Comparison of ENCODE assay signal across 8 cellular contexts in the genomic region with DNA sequence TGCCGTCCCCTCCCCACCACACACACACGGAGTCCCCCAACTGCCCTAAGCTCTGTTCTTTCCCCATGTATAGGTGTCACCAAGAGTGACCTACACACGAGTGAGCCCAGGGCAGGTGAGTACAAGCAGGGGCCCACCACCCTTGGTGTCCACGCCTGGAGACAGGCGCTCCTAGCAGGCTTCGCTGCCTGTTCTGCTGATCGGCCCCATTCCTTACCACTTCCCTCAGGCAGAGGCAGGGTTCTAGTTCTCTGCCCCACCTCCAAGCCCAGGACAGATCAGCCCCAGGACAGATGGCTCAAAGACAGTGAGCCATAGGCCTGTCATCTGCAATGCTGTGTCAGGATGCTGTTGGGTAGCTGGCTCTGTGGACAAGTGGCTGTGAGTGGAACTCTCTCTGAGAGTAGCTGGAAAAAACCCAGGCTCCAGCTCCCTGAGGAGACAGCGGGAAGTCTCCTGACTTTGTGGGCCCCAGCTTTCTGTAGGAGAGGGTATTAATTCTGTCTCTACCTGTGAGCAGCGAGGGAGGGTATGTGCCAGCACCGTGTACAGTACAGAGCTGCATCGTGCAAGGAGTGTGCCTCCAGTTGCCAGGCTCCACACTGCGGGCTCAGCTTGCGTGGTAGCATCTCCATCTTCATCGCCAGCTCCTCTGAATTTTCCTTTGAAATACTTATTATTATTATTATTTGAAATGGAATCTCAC. TPM values are rescaled to one million over a fixed set of nuclear protein-coding genes. Genes with fewer than 3 reads are reported as not detected.
DNase-seq lines count a peak whose midpoint lies in the region; ATAC-seq and TF ChIP-seq lines count a peak whose summit lies in the region.

No MANE protein-coding gene starts in this region.

- peak overlapping the region; percentile 96 for H3K4me3 Mint-ChIP-seq in HFFc6

- no peak for TF ChIP-seq EP300 in tibial nerve (IDR thresholded peaks at IDR 0.05)

- H3K27ac Mint-ChIP-seq in HFFc6, result peak overlapping the region; percentile 81

- H3K4me1 Mint-ChIP-seq in HFFc6 (ENCODE audit: low read depth), result peaks cover 22% of the 10 kb centered on the region

- H3K36me3 ChIP-seq in ascending aorta, result peaks cover 5 to 6% of the 10 kb centered on the region in 2 donors
- H3K36me3 ChIP-seq in right lobe of liver, result no peaks in the 10 kb centered on the region
- H3K36me3 ChIP-seq in tibial nerve, result peaks cover 0 to 12% (median 0%) of the 10 kb centered on the region in 3 donors

- no peak for TF ChIP-seq POLR2A in right lobe of liver (IDR thresholded peaks at IDR 0.05)
- no peak for TF ChIP-seq POLR2A in tibial nerve (IDR thresholded peaks at IDR 0.05)

- H3K27me3 Mint-ChIP-seq in HFFc6 (ENCODE audit: insufficient read depth), result no peaks in the 10 kb centered on the region; the same call in 1 of the 2 replicates

- H3K27me3 ChIP-seq in ascending aorta (no peaks in the 10 kb centered on the region), right lobe of liver (no peaks in the 10 kb centered on the region), tibial nerve (no peaks in the 10 kb centered on the region)

- WGBS in right lobe of liver (ENCODE audit: insufficient coverage, low coverage, low lambda C conversion rate, missing lambda C conversion rate), result 33% methylated on average over 3 of the region's 14 CpGs
- 58 to 61% methylated on average over 14 of the region's 14 CpGs for WGBS in tibial nerve, 2 donors

- DNase-seq in HFFc6 (peak; percentile 77), ascending aorta (ENCODE audit: low spot score in 2 of 2) (peak in 1 of 2 donors; percentile 60), right lobe of liver (peak in 2 of 3 donors; percentile 28 to 36), tibial nerve (ENCODE audit: low spot score in 2 of 2) (peak in 1 of 2 donors; percentile 12), NCI-H2107 (lab: John Stamatoyannopoulos, UW) (no peak), hippocampal formation (lab: John Stamatoyannopoulos, UW) (no peak)

- ATAC-seq in right lobe of liver (no peak), HG02763 (IDR thresholded peaks at IDR 0.05; ENCODE audit: unreplicated experiment) (no peak)

- intact Hi-C loops in ascending aorta (cut with DNase I) (loop anchor here (2.0 kb wide), 1 partner anchor 19 kb away; a partner anchor contains a TSS), right lobe of liver (cut with DNase I) (no loop called here)

- H3K27ac ChIP-seq in 22Rv1 (peak overlapping the region; percentile 80), ascending aorta (peak overlapping the region; percentile 86 to 91), right lobe of liver (peak overlapping the region; percentile 17 to 41 (median 36)), tibial nerve (peak overlapping the region; percentile 69 to 94 (median 91))

- peaks cover 5% of the 10 kb centered on the region; the same call in 1 of the 2 replicates for H3K36me3 Mint-ChIP-seq in HFFc6 (ENCODE audit: low read depth)

- H3K4me1 ChIP-seq in ascending aorta (peaks cover 13 to 27% of the 10 kb centered on the region in 2 donors), right lobe of liver (peaks cover 0 to 33% (median 16%) of the 10 kb centered on the region in 4 donors), tibial nerve (peaks cover 0 to 72% (median 36%) of the 10 kb centered on the region in 4 donors)

- TF ChIP-seq CTCF in 22Rv1 (IDR thresholded peaks at IDR 0.05) (no peak), HFFc6 (IDR thresholded peaks at IDR 0.05) (no peak), ascending aorta (IDR thresholded peaks at IDR 0.05) (no peak), right lobe of liver (IDR thresholded peaks at IDR 0.05) (no peak), tibial nerve (IDR thresholded peaks at IDR 0.05) (no peak)

- H3K4me3 ChIP-seq in ascending aorta (peak overlapping the region; percentile 83 to 95), right lobe of liver (peak overlapping the region; percentile 60 to 83 (median 71)), tibial nerve (peak overlapping the region; percentile 39 to 82 (median 81))

- H3K9me3 ChIP-seq in ascending aorta, result no peaks in the 10 kb centered on the region
- no peaks in the 10 kb centered on the region for H3K9me3 ChIP-seq in right lobe of liver
- H3K9me3 ChIP-seq in tibial nerve, result no peaks in the 10 kb centered on the region

- no peaks in the 10 kb centered on the region for H3K9me3 Mint-ChIP-seq in HFFc6

RNA-seq across cellular contexts. Expression of a gene that starts 0.9 kb away (rescaled TPM):
- total RNA-seq in HFFc6 (2021; fragmentation: NEBNext Ultra II Directional; extraction: Animal tissue kit (Norgen Biotek cat#: 25700)), result 10 to 100 TPM; 31.3 to 36.6 (median 35.3) TPM
- total RNA-seq in ascending aorta (93.7 TPM), right lobe of liver (10 to 100 TPM; 16.8 to 52.4 (median 38.4) TPM), tibial nerve (100 to 1,000 TPM; 119 to 188 (median 152) TPM)

RNA-seq across cellular contexts. Expression of a gene that starts 2.6 kb away (rescaled TPM):
- 1 to 10 TPM; 6.4 to 9.8 (median 7.0) TPM for total RNA-seq in HFFc6 (2021; fragmentation: NEBNext Ultra II Directional; extraction: Animal tissue kit (Norgen Biotek cat#: 25700))
- 11.0 TPM for total RNA-seq in ascending aorta
- total RNA-seq in right lobe of liver, result 10 to 100 TPM in 5 of 6 experiments, 1 to 10 TPM in 1; 7.8 to 27.1 (median 13.7) TPM
- total RNA-seq in tibial nerve, result 10 to 100 TPM; 25.7 to 32.7 (median 30.3) TPM

RNA-seq across cellular contexts. Expression of a gene that starts 20.1 kb away (rescaled TPM):
- total RNA-seq in HFFc6 (2021; fragmentation: NEBNext Ultra II Directional; extraction: Animal tissue kit (Norgen Biotek cat#: 25700)), result 10 to 100 TPM; 24.1 to 29.7 (median 28.7) TPM
- total RNA-seq in ascending aorta (142 TPM), right lobe of liver (10 to 100 TPM in 2 of 6 experiments, 1 to 10 TPM in 4; 7.1 to 15.9 (median 8.7) TPM), tibial nerve (100 to 1,000 TPM in 1 of 4 donors, 10 to 100 TPM in 3; 51.3 to 100 (median 89.7) TPM)

RNA-seq across cellular contexts. Expression of a gene that starts 23.5 kb away (rescaled TPM):
- 1 to 10 TPM; 1.9 to 4.3 (median 3.0) TPM for total RNA-seq in HFFc6 (2021; fragmentation: NEBNext Ultra II Directional; extraction: Animal tissue kit (Norgen Biotek cat#: 25700))
- total RNA-seq in ascending aorta (16.7 TPM), right lobe of liver (1 to 10 TPM in 1 of 6 experiments, under 1 TPM in 5; 0.37 to 1.6 (median 0.88) TPM), tibial nerve (10 to 100 TPM; 19.0 to 50.1 (median 26.4) TPM)

RNA-seq across cellular contexts. Expression of a gene that starts 53.3 kb away (rescaled TPM):
- 1 to 10 TPM; 4.6 to 6.1 (median 5.4) TPM for total RNA-seq in HFFc6 (2021; fragmentation: NEBNext Ultra II Directional; extraction: Animal tissue kit (Norgen Biotek cat#: 25700))
- total RNA-seq in ascending aorta, result 22.0 TPM
- total RNA-seq in right lobe of liver, result 1 to 10 TPM in 2 of 6 experiments, under 1 TPM in 4; 0.37 to 5.1 (median 0.81) TPM
- total RNA-seq in tibial nerve, result 100 to 1,000 TPM in 2 of 4 donors, 10 to 100 TPM in 2; 34.5 to 139 (median 83.1) TPM

Comparison
In these comparisons a context has a peak if more than half of its experiments do, and no peak if none do; other contexts are left out.
1. H3K27ac ChIP-seq: peak in every context shown above with its lines; median percentile 91 in tibial nerve; 88 in ascending aorta; 80 in 22Rv1; 36 in right lobe of liver.
2. DNase-seq: peak in HFFc6 (single experiment) and right lobe of liver (2 of 3); none in NCI-H2107 (single experiment) and hippocampal formation (0 of 2).
3. Peak in every context shown above with its lines, with median percentiles within 50 percentile points of each other: H3K4me3 ChIP-seq.